Comparison of ENCODE assay signal across 18 cellular contexts in genomic region chr6:169500688-169501087, GRCh38.
DNase-seq lines count a peak whose midpoint lies in the region; ATAC-seq and TF ChIP-seq lines count a peak whose summit lies in the region.
"Had no signal": no experiment of that assay in that cellular context is flagged by ENCODE, and none has a peak within 500 bp of the region (broad histone marks: within the 10 kb centered on the region; RNA-seq: fewer than 3 reads in every experiment).

No MANE protein-coding gene starts in this region.

- intact Hi-C loops in HCT116 (cut with micrococcal nuclease), result no loop called here
- intact Hi-C loops in Panc1 (cut with micrococcal nuclease; ENCODE audit: unreplicated experiment), result no loop called here
- intact Hi-C loops in upper lobe of right lung (cut with DNase I), result no loop called here

- H2AFZ ChIP-seq in HCT116 (ENCODE audit: low read depth, low read length, poor library complexity, severe bottlenecking) (no peak overlapping the region), osteoblast (ENCODE audit: low read length) (no peak overlapping the region)

- no peaks in the 10 kb centered on the region for H3K9me2 ChIP-seq in HCT116 (ENCODE audit: insufficient read depth)

- DNase-seq in HCT116 (ENCODE audit: low read depth, low spot score), result no peak
- DNase-seq in Panc1 (ENCODE audit: low read depth, low spot score), result no peak
- DNase-seq in osteoblast (ENCODE audit: insufficient read length, low spot score, missing footprints), result peak; percentile 35
- no peak for DNase-seq in upper lobe of right lung
- no peak for DNase-seq in activated effector memory CD4-positive, alpha-beta T cell treated with Interleukin-2 at 50 U/mL for 16 hours
- DNase-seq in foreskin fibroblast, result no peak
- no peak for DNase-seq in activated CD4-positive, alpha-beta T cell treated with anti-CD3 and anti-CD28 coated beads for 48 hours
- DNase-seq: 8988T; ACHN; AML-193; Caco-2; Calu3; CD4-positive, alpha-beta T cell; CD8-positive, alpha-beta T cell; DMS79 treated with DMSO at 0.1 percent for 48 hours; GF-D8 had no signal

- H3K79me2 ChIP-seq in HCT116 (ENCODE audit: insufficient read depth, low read length), result no peaks in the 10 kb centered on the region
- no peaks in the 10 kb centered on the region for H3K79me2 ChIP-seq in osteoblast (ENCODE audit: insufficient read depth, low read length)

- ATAC-seq in HCT116 (peak; percentile 14; the same call in 1 of the 2 replicates), Panc1 (0 out of 2 replicates have a peak, but pooled peaks have one; percentile 39), upper lobe of right lung (peak; percentile 13)
- ATAC-seq: CD8-positive, alpha-beta T cell had no signal

- H3K27me3 ChIP-seq in HCT116 (ENCODE audit: insufficient read depth, low read length), result no peaks in the 10 kb centered on the region
- no peaks in the 10 kb centered on the region for H3K27me3 ChIP-seq in Panc1 (ENCODE audit: control insufficient read depth, insufficient read depth, low read length)
- H3K27me3 ChIP-seq in osteoblast (ENCODE audit: insufficient read depth, low read length), result no peaks in the 10 kb centered on the region
- no peaks in the 10 kb centered on the region for H3K27me3 ChIP-seq in upper lobe of right lung
- H3K27me3 ChIP-seq: BLaER1 treated with 17β-estradiol and CSF1 and Interleukin-3, amounts not matched to agents 10 nM and 100 nM had no signal

- POLR2A ChIA-PET in HCT116 (lab: Charles Lee), result no interaction called here
- POLR2A ChIA-PET in Panc1 (lab: Charles Lee), result no interaction called here

- H3K4me1 ChIP-seq in HCT116 (ENCODE audit: control insufficient read depth in 1 of 2, insufficient read depth in 2 of 2, low read length in 2 of 2) (no peaks in the 10 kb centered on the region), Panc1 (ENCODE audit: control insufficient read depth, insufficient read depth, low read length) (no peaks in the 10 kb centered on the region), osteoblast (ENCODE audit: insufficient read depth, low read length) (peaks cover 6% of the 10 kb centered on the region), upper lobe of right lung (no peaks in the 10 kb centered on the region)
- H3K4me1 ChIP-seq: BLaER1 treated with 17β-estradiol and CSF1 and Interleukin-3, amounts not matched to agents 10 nM and 100 nM; Caco-2 had no signal

- H3K9me3 ChIP-seq in HCT116 (ENCODE audit: control insufficient read depth in 1 of 2, insufficient read depth in 1 of 2, low read depth in 1 of 2, low read length in 2 of 2) (no peaks in the 10 kb centered on the region), Panc1 (ENCODE audit: control insufficient read depth, insufficient read depth, low read depth, low read length) (no peaks in the 10 kb centered on the region), osteoblast (ENCODE audit: low read depth, low read length) (no peaks in the 10 kb centered on the region), upper lobe of right lung (no peaks in the 10 kb centered on the region)
- H3K9me3 ChIP-seq: Caco-2 had no signal

- H3K4me3 ChIP-seq in HCT116 (replicated peaks in 1 of 2; ENCODE audit: low read depth in 1 of 2, low read length in 2 of 2) (no peak overlapping the region), Panc1 (ENCODE audit: low read depth in 2 of 2, low read length in 2 of 2) (no peak overlapping the region), osteoblast (ENCODE audit: insufficient read depth, low read length) (no peak overlapping the region), upper lobe of right lung (no peak overlapping the region), foreskin fibroblast (ENCODE audit: low read depth in 1 of 2, low read length in 2 of 2) (no peak overlapping the region)
- H3K4me3 ChIP-seq: BLaER1 treated with 17β-estradiol and CSF1 and Interleukin-3, amounts not matched to agents 10 nM and 100 nM had no signal

- BruUV-seq in HCT116 (replicated peaks; lab: Mats Ljungman, UMichigan) (no TSS peak), Panc1 (replicated peaks; lab: Mats Ljungman, UMichigan) (no TSS peak)

- no peaks in the 10 kb centered on the region for H3K36me3 ChIP-seq in HCT116 (ENCODE audit: control insufficient read depth in 1 of 2, insufficient read depth in 2 of 2, low read length in 2 of 2)
- no peaks in the 10 kb centered on the region for H3K36me3 ChIP-seq in Panc1 (ENCODE audit: control insufficient read depth, insufficient read depth, low read length)
- no peaks in the 10 kb centered on the region for H3K36me3 ChIP-seq in osteoblast (ENCODE audit: insufficient read depth, low read length)
- H3K36me3 ChIP-seq in upper lobe of right lung, result no peaks in the 10 kb centered on the region

- TF ChIP-seq RAD21 in HCT116 (IDR thresholded peaks at IDR 0.05; ENCODE audit: low read depth), result no peak

- CTCF ChIA-PET in HCT116 (lab: Charles Lee), result no interaction called here
- CTCF ChIA-PET in Panc1 (lab: Charles Lee), result no interaction called here

- H4K20me1 ChIP-seq in HCT116 (ENCODE audit: insufficient read depth), result no peaks in the 10 kb centered on the region
- no peaks in the 10 kb centered on the region for H4K20me1 ChIP-seq in osteoblast (ENCODE audit: insufficient read depth, low read length)
- H4K20me1 ChIP-seq: BLaER1 treated with 17β-estradiol and CSF1 and Interleukin-3, amounts not matched to agents 10 nM and 100 nM had no signal

- TF ChIP-seq POLR2A in HCT116 (IDR thresholded peaks at IDR 0.05; ENCODE audit: borderline replicate concordance, extremely low read depth, insufficient read depth, insufficient read length), result no peak

- H3K9ac ChIP-seq in HCT116 (ENCODE audit: low read length), result no peak overlapping the region
- H3K9ac ChIP-seq: BLaER1 treated with 17β-estradiol and CSF1 and Interleukin-3, amounts not matched to agents 10 nM and 100 nM had no signal

- RAD21 ChIA-PET in HCT116 (lab: Charles Lee; ENCODE audit: low non-redundant PET in 1 of 2, low total read pairs in 2 of 2, uncharacterized antibody in 2 of 2, unreplicated experiment in 2 of 2), result no interaction called here

- TF ChIP-seq CTCF in HCT116 (IDR thresholded peaks at IDR 0.05 in 2 of 3, conservative IDR thresholded peaks at IDR 0.05 in 1 of 3; ENCODE audit: borderline replicate concordance in 1 of 3, insufficient read depth in 1 of 3, low read depth in 2 of 3, low read length in 2 of 3), result no peak
- TF ChIP-seq CTCF in Panc1 (IDR thresholded peaks at IDR 0.05), result no peak
- TF ChIP-seq CTCF in osteoblast (IDR thresholded peaks at IDR 0.05; ENCODE audit: extremely low read depth, low read depth, low read length), result no peak
- no peak for TF ChIP-seq CTCF in upper lobe of right lung (IDR thresholded peaks at IDR 0.05)
- TF ChIP-seq CTCF in foreskin fibroblast (IDR thresholded peaks at IDR 0.05; ENCODE audit: low read depth, low read length), result no peak

- in situ Hi-C loops in Panc1 (cut with HindIII; ENCODE audit: low pct_unique_long_range_greater_than_20kb, low sequenced_read_pairs), result no loop called here

- H3K27ac ChIP-seq in HCT116 (ENCODE audit: low read depth, low read length) (no peak overlapping the region), Panc1 (ENCODE audit: low read length) (no peak overlapping the region), osteoblast (ENCODE audit: low read depth, low read length) (no peak overlapping the region), upper lobe of right lung (no peak overlapping the region)
- H3K27ac ChIP-seq: BLaER1 treated with 17β-estradiol and CSF1 and Interleukin-3, amounts not matched to agents 10 nM and 100 nM; C4-2B had no signal

- H3K4me2 ChIP-seq in HCT116 (ENCODE audit: low read length) (no peak overlapping the region), osteoblast (ENCODE audit: insufficient read depth, low read length) (no peak overlapping the region)
- H3K4me2 ChIP-seq: BLaER1 treated with 17β-estradiol and CSF1 and Interleukin-3, amounts not matched to agents 10 nM and 100 nM had no signal

TF ChIP-seq in HCT116, 20 proteins besides CTCF, POLR2A, EP300 and RAD21 (continues in another document):
- TF ChIP-seq, protein P1, sequence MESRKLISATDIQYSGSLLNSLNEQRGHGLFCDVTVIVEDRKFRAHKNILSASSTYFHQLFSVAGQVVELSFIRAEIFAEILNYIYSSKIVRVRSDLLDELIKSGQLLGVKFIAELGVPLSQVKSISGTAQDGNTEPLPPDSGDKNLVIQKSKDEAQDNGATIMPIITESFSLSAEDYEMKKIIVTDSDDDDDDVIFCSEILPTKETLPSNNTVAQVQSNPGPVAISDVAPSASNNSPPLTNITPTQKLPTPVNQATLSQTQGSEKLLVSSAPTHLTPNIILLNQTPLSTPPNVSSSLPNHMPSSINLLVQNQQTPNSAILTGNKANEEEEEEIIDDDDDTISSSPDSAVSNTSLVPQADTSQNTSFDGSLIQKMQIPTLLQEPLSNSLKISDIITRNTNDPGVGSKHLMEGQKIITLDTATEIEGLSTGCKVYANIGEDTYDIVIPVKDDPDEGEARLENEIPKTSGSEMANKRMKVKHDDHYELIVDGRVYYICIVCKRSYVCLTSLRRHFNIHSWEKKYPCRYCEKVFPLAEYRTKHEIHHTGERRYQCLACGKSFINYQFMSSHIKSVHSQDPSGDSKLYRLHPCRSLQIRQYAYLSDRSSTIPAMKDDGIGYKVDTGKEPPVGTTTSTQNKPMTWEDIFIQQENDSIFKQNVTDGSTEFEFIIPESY (IDR thresholded peaks at IDR 0.05; ENCODE audit: extremely low read depth, insufficient replicate concordance, low read length), result no peak
- TF ChIP-seq CBX3 (IDR thresholded peaks at IDR 0.05; ENCODE audit: low read depth), result no peak
- TF ChIP-seq, protein P2, sequence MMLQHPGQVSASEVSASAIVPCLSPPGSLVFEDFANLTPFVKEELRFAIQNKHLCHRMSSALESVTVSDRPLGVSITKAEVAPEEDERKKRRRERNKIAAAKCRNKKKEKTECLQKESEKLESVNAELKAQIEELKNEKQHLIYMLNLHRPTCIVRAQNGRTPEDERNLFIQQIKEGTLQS (IDR thresholded peaks at IDR 0.05), result no peak
